Comparison of ENCODE assay signal across 20 cellular contexts in genomic region chr1:201779351-201779880, GRCh38. TPM values are rescaled to one million over a fixed set of nuclear protein-coding genes. Genes with fewer than 3 reads are reported as not detected.
A peak's percentile ranks its signal among the peaks of the same experiment; 100 is the strongest.
DNase-seq lines count a peak whose midpoint lies in the region; ATAC-seq and TF ChIP-seq lines count a peak whose summit lies in the region.
"Had no signal": no experiment of that assay in that cellular context is flagged by ENCODE, and none has a peak within 500 bp of the region (broad histone marks: within the 10 kb centered on the region; RNA-seq: fewer than 3 reads in every experiment).

No MANE protein-coding gene starts in this region.

- DNase-seq in Right ventricle myocardium superior (no peak), left cardiac atrium (no peak), left ventricle myocardium inferior (no peak), smooth muscle cell (lab: John Stamatoyannopoulos, UW; ENCODE audit: unreplicated experiment) (no peak), mucosa of descending colon (no peak), SIG-M5 treated with dmso at 0.1 percent for 504 hours (lab: John Stamatoyannopoulos, UW; ENCODE audit: unreplicated experiment) (no peak), GM10266 (ENCODE audit: extremely low spot score) (no peak), Karpas-422 (no peak)
- DNase-seq: 8988T; activated CD4-positive, alpha-beta T cell treated with anti-CD3 and anti-CD28 coated beads, Interleukin-2, amount 50 U/mL, for 4 hours; activated gamma-delta T cell treated with Interleukin-2 at 50 U/mL for 16 hours; adrenal gland; DMS79 treated with DMSO at 0.1 percent for 48 hours; effector CD8-positive, alpha-beta T cell; NCI-H1092 treated with DMSO at 0.1 percent for 48 hours; NCI-H2029; PC-9; stimulated activated CD8-positive, alpha-beta memory T cell treated with anti-CD3 and anti-CD28 coated beads, Interleukin-4, amount 100 ng/mL, for 48 hours; substantia nigra; T-helper 17 cell had no signal

- H3K4me1 ChIP-seq in left ventricle myocardium inferior (peaks cover 100% of the 10 kb centered on the region), smooth muscle cell (ENCODE audit: low read depth) (peaks cover 24% of the 10 kb centered on the region), mucosa of descending colon (ENCODE audit: low read depth) (no peaks in the 10 kb centered on the region), Karpas-422 (ENCODE audit: low read length) (no peaks in the 10 kb centered on the region)

- TF ChIP-seq CTCF in left ventricle myocardium inferior (IDR thresholded peaks at IDR 0.05; ENCODE audit: borderline replicate concordance) (no peak), smooth muscle cell (IDR thresholded peaks at IDR 0.05; ENCODE audit: borderline replicate concordance, insufficient read depth, poor library complexity, severe bottlenecking) (no peak), mucosa of descending colon (IDR thresholded peaks at IDR 0.05) (no peak), GM10266 (IDR thresholded peaks at IDR 0.05; ENCODE audit: control insufficient read depth, insufficient read depth, low read depth, missing control alignments) (no peak)

- H4K20me1 ChIP-seq in smooth muscle cell (ENCODE audit: low read depth) (peaks cover 20% of the 10 kb centered on the region), Karpas-422 (ENCODE audit: insufficient read depth, low read depth, low read length) (no peaks in the 10 kb centered on the region)

- H3F3A ChIP-seq in smooth muscle cell (ENCODE audit: low read depth) = peaks cover 3% of the 10 kb centered on the region

- no peaks in the 10 kb centered on the region for H3K27me3 ChIP-seq in left ventricle myocardium inferior (ENCODE audit: low read depth)
- no peaks in the 10 kb centered on the region for H3K27me3 ChIP-seq in smooth muscle cell (ENCODE audit: low read depth)
- no peaks in the 10 kb centered on the region for H3K27me3 ChIP-seq in Karpas-422 (ENCODE audit: low read length)
- H3K27me3 ChIP-seq: adrenal gland had no signal

- H3K9me2 ChIP-seq in Karpas-422 (replicated peaks; ENCODE audit: insufficient read depth, low read length) = no peaks in the 10 kb centered on the region

- H2AFZ ChIP-seq in smooth muscle cell (ENCODE audit: low read depth) (no peak overlapping the region), Karpas-422 (ENCODE audit: low read length) (no peak overlapping the region)
- H2AFZ ChIP-seq: PC-9 had no signal

- peak overlapping the region; percentile 41 for H3K9ac ChIP-seq in smooth muscle cell (ENCODE audit: low read depth)
- no peak overlapping the region for H3K9ac ChIP-seq in Karpas-422 (ENCODE audit: low read length)

- peaks cover 22% of the 10 kb centered on the region for H3K79me2 ChIP-seq in smooth muscle cell (ENCODE audit: low read depth)
- H3K79me2 ChIP-seq in Karpas-422 (ENCODE audit: low read length) = no peaks in the 10 kb centered on the region

- 34% methylated on average over 6 of the region's 6 CpGs for WGBS in smooth muscle cell (ENCODE audit: low lambda C conversion rate)

- H3K4me3 ChIP-seq in left ventricle myocardium inferior = no peak overlapping the region
- H3K4me3 ChIP-seq in smooth muscle cell = no peak overlapping the region
- no peak overlapping the region for H3K4me3 ChIP-seq in mucosa of descending colon
- H3K4me3 ChIP-seq in Karpas-422 (ENCODE audit: low read length) = no peak overlapping the region
- H3K4me3 ChIP-seq: adrenal gland, PC-9 had no signal

- ATAC-seq in Right ventricle myocardium superior (ENCODE audit: poor library complexity) (peak; percentile 17), left cardiac atrium (no peak), mucosa of descending colon (no peak)
- ATAC-seq: T-helper 17 cell had no signal

- H3K9me3 ChIP-seq in left ventricle myocardium inferior (replicated peaks) (no peaks in the 10 kb centered on the region), smooth muscle cell (replicated peaks; ENCODE audit: low read depth) (no peaks in the 10 kb centered on the region), mucosa of descending colon (no peaks in the 10 kb centered on the region), Karpas-422 (ENCODE audit: low read length) (no peaks in the 10 kb centered on the region)
- H3K9me3 ChIP-seq: adrenal gland had no signal

- intact Hi-C loops in Right ventricle myocardium superior (cut with DNase I) (no loop called here), left cardiac atrium (cut with DNase I) (no loop called here), left ventricle myocardium inferior (cut with micrococcal nuclease) (no loop called here), mucosa of descending colon (cut with DNase I, micrococcal nuclease) (no loop called here)

- H3K4me2 ChIP-seq in smooth muscle cell (peak overlapping the region; percentile 81), Karpas-422 (ENCODE audit: low read depth, low read length, poor library complexity, severe bottlenecking) (no peak overlapping the region)
- H3K4me2 ChIP-seq: PC-9 had no signal

- peaks cover 54% of the 10 kb centered on the region for H3K36me3 ChIP-seq in left ventricle myocardium inferior
- H3K36me3 ChIP-seq in smooth muscle cell (ENCODE audit: low read depth) = peaks cover 15% of the 10 kb centered on the region
- no peaks in the 10 kb centered on the region for H3K36me3 ChIP-seq in mucosa of descending colon (ENCODE audit: low read depth)
- H3K36me3 ChIP-seq in Karpas-422 (ENCODE audit: insufficient read depth, low read length) = no peaks in the 10 kb centered on the region

- H3K27ac ChIP-seq in left ventricle myocardium inferior (replicated peaks) (peak overlapping the region; percentile 78), smooth muscle cell (ENCODE audit: low read depth) (peak overlapping the region; percentile 70), Karpas-422 (ENCODE audit: low read length) (no peak overlapping the region)
- H3K27ac ChIP-seq: PC-9 had no signal

RNA-seq across cellular contexts. Expression of gene IPO9, which starts 49.5 kb away (rescaled TPM):
- total RNA-seq in Right ventricle myocardium superior (17.2 TPM), left cardiac atrium (10 to 100 TPM; 25.8 to 26.6 TPM), left ventricle myocardium inferior (20.1 TPM), smooth muscle cell (24.9 and 25.4 TPM in 2 replicates), mucosa of descending colon (10 to 100 TPM; 25.9 to 33.9 (median 28.4) TPM)
- 43.6 and 53.5 TPM in 2 replicates for polyA plus RNA-seq in smooth muscle cell
- 19.4 and 22.7 TPM in 2 replicates for total RNA-seq in Karpas-422 (2014; rRNA removed; shearing (Covaris generic); ENCODE audit: low replicate concordance)
